6 cellular contexts compared by ENCODE assay signal in genomic region chr17:78185981-78186688, GRCh38. TPM values are rescaled to one million over a fixed set of nuclear protein-coding genes. Genes with fewer than 3 reads are reported as not detected.
DNase-seq lines count a peak whose midpoint lies in the region; ATAC-seq and TF ChIP-seq lines count a peak whose summit lies in the region.

No MANE protein-coding gene starts in this region.

- H3K36me3 ChIP-seq in WERI-Rb-1 = peaks cover 54% of the 10 kb centered on the region

- peak overlapping the region; percentile 93 for H3K27ac ChIP-seq in WERI-Rb-1

- intact Hi-C loops in left colon (cut with DNase I, micrococcal nuclease) = no loop called here

- H3K27me3 ChIP-seq in WERI-Rb-1 (ENCODE audit: insufficient read depth, low read depth, severe bottlenecking) = no peaks in the 10 kb centered on the region

- ATAC-seq in left colon (peak; percentile 69), GM21619 (IDR thresholded peaks at IDR 0.05; ENCODE audit: unreplicated experiment) (no peak), HG02970 (IDR thresholded peaks at IDR 0.05; ENCODE audit: low FRiP score, unreplicated experiment) (no peak)

- H3K9me3 ChIP-seq in WERI-Rb-1 (ENCODE audit: severe bottlenecking) = no peaks in the 10 kb centered on the region

- H3K4me3 ChIP-seq in WERI-Rb-1 (ENCODE audit: low read depth, low read length) = peak overlapping the region; percentile 92

- DNase-seq in NCI-H2196 (lab: John Stamatoyannopoulos, UW; ENCODE audit: unreplicated experiment) = peak; percentile 64
- DNase-seq in NCI-H2196 treated with DMSO at 0.1 percent for 48 hours (lab: John Stamatoyannopoulos, UW; ENCODE audit: unreplicated experiment) = no peak
- DNase-seq in WERI-Rb-1 = peak; percentile 94
- DNase-seq in left colon = peak; percentile 73 to 87

- TF ChIP-seq CTCF in WERI-Rb-1 (IDR thresholded peaks at IDR 0.05; ENCODE audit: low read depth, low read length) = peak; percentile 22; the same call in 1 of the 2 replicates

RNA-seq across cellular contexts. Expression of gene TK1, which starts 0.7 kb away (rescaled TPM):
- total RNA-seq in left colon = 10 to 100 TPM; 14.8 to 24.9 TPM

RNA-seq across cellular contexts. Expression of gene AFMID, which starts 1.0 kb away (rescaled TPM):
- 10 to 100 TPM; 26.7 to 33.2 TPM for total RNA-seq in left colon

RNA-seq across cellular contexts. Expression of gene SYNGR2, which starts 17.8 kb away (rescaled TPM):
- total RNA-seq in left colon = 100 to 1,000 TPM; 173 to 188 TPM

RNA-seq across cellular contexts. Expression of gene BIRC5, which starts 27.9 kb away (rescaled TPM):
- total RNA-seq in left colon = 10 to 100 TPM in 1 of 2 donors, 1 to 10 TPM in 1; 3.4 to 10.1 TPM

RNA-seq across cellular contexts. Expression of gene C17orf99, which starts 40.0 kb away (rescaled TPM):
- not detected for total RNA-seq in left colon
